ENCODE assay signal across 13 cellular contexts in the genomic region with DNA sequence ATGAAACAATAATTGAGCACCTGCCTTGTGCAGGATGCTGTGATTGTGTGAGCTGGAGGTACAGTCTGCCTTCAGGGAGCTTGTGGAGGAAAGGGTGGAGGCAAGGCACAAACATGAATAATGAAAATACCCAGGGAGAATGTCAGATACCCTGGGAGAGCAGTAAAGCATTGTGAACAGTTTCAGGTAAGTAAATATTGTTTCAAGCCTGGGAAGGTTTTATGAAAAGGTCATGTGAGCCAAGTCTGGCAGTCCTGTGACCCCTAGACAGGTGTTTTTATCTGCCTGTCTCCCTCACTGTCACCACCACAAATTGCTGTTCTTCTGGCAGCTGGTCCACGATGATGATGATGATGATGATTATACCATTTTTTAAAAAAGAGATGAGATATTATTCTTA. TPM values are rescaled to one million over a fixed set of nuclear protein-coding genes. Genes with fewer than 3 reads are reported as not detected.
A peak's percentile ranks its signal among the peaks of the same experiment; 100 is the strongest.
DNase-seq lines count a peak whose midpoint lies in the region; ATAC-seq, FAIRE-seq and TF ChIP-seq lines count a peak whose summit lies in the region.
"Had no signal": no experiment of that assay in that cellular context is flagged by ENCODE, and none has a peak within 500 bp of the region (broad histone marks: within the 10 kb centered on the region; RNA-seq: fewer than 3 reads in every experiment).

No MANE protein-coding gene starts in this region.

- H3K4me3 Mint-ChIP-seq in CD4-positive, CD25-positive, alpha-beta regulatory T cell, result no peak overlapping the region
- H3K4me3 Mint-ChIP-seq: activated T-cell treated with anti-CD3 and anti-CD28 coated beads, Interleukin-2, amount 50 U/mL, for 24 hours had no signal

- no peaks in the 10 kb centered on the region for H3K9me3 Mint-ChIP-seq in CD4-positive, CD25-positive, alpha-beta regulatory T cell
- H3K9me3 Mint-ChIP-seq: activated T-cell treated with anti-CD3 and anti-CD28 coated beads, Interleukin-2, amount 50 U/mL, for 24 hours had no signal

- H3K27me3 Mint-ChIP-seq in CD4-positive, CD25-positive, alpha-beta regulatory T cell, result no peaks in the 10 kb centered on the region
- H3K27me3 Mint-ChIP-seq: activated T-cell treated with anti-CD3 and anti-CD28 coated beads, Interleukin-2, amount 50 U/mL, for 24 hours had no signal

- no peaks in the 10 kb centered on the region for H3K9me3 ChIP-seq in CD4-positive, CD25-positive, alpha-beta regulatory T cell (ENCODE audit: control insufficient read depth in 2 of 2, low read length in 2 of 2)
- H3K9me3 ChIP-seq in pancreas, result no peaks in the 10 kb centered on the region

- no peak for FAIRE-seq in pancreas (lab: Jason Lieb, UNC)
- FAIRE-seq: frontal cortex, RCC 7860 had no signal

- H3K36me3 ChIP-seq in CD4-positive, CD25-positive, alpha-beta regulatory T cell (ENCODE audit: control insufficient read depth, insufficient read depth, low read length), result peaks cover 21% of the 10 kb centered on the region
- no peaks in the 10 kb centered on the region for H3K36me3 ChIP-seq in pancreas

- H3K4me1 ChIP-seq in CD4-positive, CD25-positive, alpha-beta regulatory T cell (ENCODE audit: control insufficient read depth, insufficient read depth, low read length, poor library complexity, severe bottlenecking), result peaks cover 22% of the 10 kb centered on the region
- peaks cover 22 to 45% (median 45%) of the 10 kb centered on the region in 3 donors for H3K4me1 ChIP-seq in pancreas

- peak overlapping the region; percentile 14 for H3K27ac ChIP-seq in CD4-positive, CD25-positive, alpha-beta regulatory T cell (ENCODE audit: insufficient read depth, low read length, poor library complexity, severe bottlenecking)
- peak overlapping the region; percentile 80 for H3K27ac ChIP-seq in epithelial cell of prostate
- H3K27ac ChIP-seq in pancreas, result peak overlapping the region; percentile 44 to 85 (median 62)

- DNase-seq in CD4-positive, CD25-positive, alpha-beta regulatory T cell, result no peak
- DNase-seq in NCI-H2029 (lab: John Stamatoyannopoulos, UW) (peak; percentile 72), epithelial cell of prostate (ENCODE audit: low read depth, low spot score) (no peak), pancreas (no peak), NCI-H446 treated with DMSO at 0.1 percent for 48 hours (lab: John Stamatoyannopoulos, UW) (no peak)
- DNase-seq: activated T-cell treated with anti-CD3 and anti-CD28 coated beads, Interleukin-2, amount 50 U/mL, for 24 hours; midbrain; NCI-H1105 had no signal

- no peaks in the 10 kb centered on the region for H3K27me3 ChIP-seq in CD4-positive, CD25-positive, alpha-beta regulatory T cell (ENCODE audit: control insufficient read depth, insufficient read depth, low read length)
- H3K27me3 ChIP-seq in pancreas, result no peaks in the 10 kb centered on the region

- peaks cover 36% of the 10 kb centered on the region for H3K36me3 Mint-ChIP-seq in CD4-positive, CD25-positive, alpha-beta regulatory T cell

- H3K27ac Mint-ChIP-seq in CD4-positive, CD25-positive, alpha-beta regulatory T cell, result peak overlapping the region in 1 of 3 donors; percentile 88
- H3K27ac Mint-ChIP-seq: activated T-cell treated with anti-CD3 and anti-CD28 coated beads, Interleukin-2, amount 50 U/mL, for 24 hours had no signal

- peaks cover 24 to 76% (median 53%) of the 10 kb centered on the region in 4 donors for H3K4me1 Mint-ChIP-seq in CD4-positive, CD25-positive, alpha-beta regulatory T cell

- TF ChIP-seq CTCF in pancreas (IDR thresholded peaks at IDR 0.05), result no peak

- no peak for ATAC-seq in CD4-positive, CD25-positive, alpha-beta regulatory T cell (ENCODE audit: low read depth in 2 of 2)
- ATAC-seq in pancreas, result peak; percentile 52 to 75 (median 65)
- ATAC-seq in HG03460 (IDR thresholded peaks at IDR 0.05; ENCODE audit: unreplicated experiment), result no peak
- ATAC-seq in GM21723 (IDR thresholded peaks at IDR 0.05; ENCODE audit: unreplicated experiment), result no peak
- no peak for ATAC-seq in HG02981 (IDR thresholded peaks at IDR 0.05; ENCODE audit: unreplicated experiment)

- 4 to 9% methylated on average over 1 of the region's 1 CpG for WGBS in pancreas, 2 donors

- intact Hi-C loops in pancreas (cut with DNase I), result no loop called here

- H3K4me3 ChIP-seq in CD4-positive, CD25-positive, alpha-beta regulatory T cell (ENCODE audit: low read depth, low read length), result no peak overlapping the region
- no peak overlapping the region for H3K4me3 ChIP-seq in pancreas

RNA-seq across cellular contexts. Expression of a gene that starts 32.0 kb away (rescaled TPM):
- total RNA-seq in CD4-positive, CD25-positive, alpha-beta regulatory T cell, result 39.6 TPM
- polyA plus RNA-seq in CD4-positive, CD25-positive, alpha-beta regulatory T cell, result 1 to 10 TPM; 4.1 to 8.6 (median 5.5) TPM
- 10 to 100 TPM; 25.7 to 36.3 (median 28.7) TPM for total RNA-seq in pancreas
- polyA plus RNA-seq in pancreas, result 10 to 100 TPM in 1 of 2 donors, 1 to 10 TPM in 1; 8.6 to 10.4 TPM

RNA-seq across cellular contexts. Expression of a gene that starts 57.7 kb away (rescaled TPM):
- total RNA-seq in CD4-positive, CD25-positive, alpha-beta regulatory T cell, result not detected
- polyA plus RNA-seq in CD4-positive, CD25-positive, alpha-beta regulatory T cell, result not detected
- total RNA-seq in pancreas, result 10 to 100 TPM in 4 of 6 donors, 1 to 10 TPM in 2; 2.3 to 18.3 (median 11.4) TPM
- polyA plus RNA-seq in pancreas, result 10 to 100 TPM; 12.3 to 15.9 TPM

Comparison
In these comparisons a context has a peak if more than half of its experiments do, and no peak if none do; other contexts are left out.
1. ATAC-seq: peak in pancreas (4 of 4); none in CD4-positive, CD25-positive, alpha-beta regulatory T cell (0 of 2), HG03460 (single experiment), GM21723 (single experiment) and HG02981 (single experiment).
2. H3K27ac ChIP-seq: peak in every context shown above with its lines; median percentile 80 in epithelial cell of prostate; 62 in pancreas; 14 in CD4-positive, CD25-positive, alpha-beta regulatory T cell.